Comparison of ENCODE assay signal across 12 cellular contexts in the genomic region with DNA sequence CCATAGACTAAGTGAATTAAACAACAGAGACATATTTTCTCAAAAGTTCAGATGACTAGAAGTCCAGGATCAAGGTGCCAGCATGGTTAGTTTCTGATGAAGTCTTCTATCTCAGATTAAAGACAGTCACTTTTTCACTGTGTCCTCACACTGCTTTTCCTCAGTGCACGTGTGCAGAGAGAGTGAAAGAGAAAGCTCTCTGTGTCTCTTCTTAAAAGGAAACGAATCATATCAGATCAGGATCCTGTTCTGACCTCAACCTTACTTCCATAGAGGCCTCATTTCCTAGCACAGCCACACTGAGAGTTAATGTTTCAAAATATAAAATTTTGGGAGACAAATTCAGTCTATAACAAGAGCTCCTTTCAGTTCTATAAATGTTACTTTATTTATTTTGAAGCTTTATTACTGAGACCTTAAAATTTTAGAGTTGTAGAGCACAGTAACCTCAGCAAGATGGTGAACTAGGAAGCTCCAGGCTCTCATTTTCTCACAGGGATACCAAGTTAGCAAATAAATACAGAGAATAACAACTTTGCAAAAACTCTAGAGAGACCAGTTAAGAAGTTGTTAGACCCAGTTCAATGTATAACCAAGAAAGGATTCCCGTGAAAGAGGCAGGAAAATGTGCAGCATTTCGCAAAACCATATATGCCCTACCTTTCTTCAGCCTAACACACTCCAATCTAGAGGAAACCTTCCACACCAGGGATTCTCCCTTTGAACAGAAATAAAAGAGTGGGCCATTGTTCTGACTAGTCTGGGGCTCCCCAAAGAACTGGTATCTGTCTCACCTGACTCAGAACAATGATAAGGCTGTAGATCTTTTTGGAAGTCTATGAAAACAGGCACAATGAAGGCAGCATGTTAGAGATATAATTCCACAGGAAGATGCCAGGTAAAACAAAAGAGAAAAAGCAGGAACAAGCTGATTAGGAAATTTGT.
DNase-seq lines count a peak whose midpoint lies in the region; ATAC-seq, FAIRE-seq and TF ChIP-seq lines count a peak whose summit lies in the region.
"Had no signal": no experiment of that assay in that cellular context is flagged by ENCODE, and none has a peak within 500 bp of the region (broad histone marks: within the 10 kb centered on the region; RNA-seq: fewer than 3 reads in every experiment).

No MANE protein-coding gene starts in this region.

- H3K27me3 ChIP-seq in MM.1S (replicated peaks; ENCODE audit: insufficient read depth, low read length) = no peaks in the 10 kb centered on the region
- H3K27me3 ChIP-seq: gastrocnemius medialis, tibial nerve had no signal

- FAIRE-seq in GM12891 (lab: Jason Lieb, UNC) (peak; percentile 64), frontal cortex (lab: Jason Lieb, UNC) (no peak)

- peak; percentile 84 for ATAC-seq in GM19452 (IDR thresholded peaks at IDR 0.05; ENCODE audit: unreplicated experiment)
- ATAC-seq in HG02870 (IDR thresholded peaks at IDR 0.05; ENCODE audit: unreplicated experiment) = peak; percentile 62
- no peak for ATAC-seq in esophagus mucosa
- ATAC-seq: gastrocnemius medialis, T-cell had no signal

- H3F3A ChIP-seq in MM.1S (ENCODE audit: insufficient read depth, low read length) = no peaks in the 10 kb centered on the region

- H3K4me1 ChIP-seq in MM.1S (ENCODE audit: low read length) = 0 out of 2 replicates have a peak, but pooled peaks cover 3% of the 10 kb centered on the region
- H3K4me1 ChIP-seq: gastrocnemius medialis, tibial nerve had no signal

- H3K9ac ChIP-seq in MM.1S (ENCODE audit: low read length) = no peak overlapping the region

- H3K9me2 ChIP-seq in MM.1S (replicated peaks; ENCODE audit: insufficient read depth, low read length) = no peaks in the 10 kb centered on the region

- peak overlapping the region; percentile 35; the same call in 1 of the 2 replicates for H3K4me2 ChIP-seq in MM.1S (ENCODE audit: low read depth, low read length)

- H3K36me3 ChIP-seq in MM.1S (replicated peaks; ENCODE audit: insufficient read depth, low read length) = no peaks in the 10 kb centered on the region
- H3K36me3 ChIP-seq: gastrocnemius medialis, tibial nerve had no signal

- no peaks in the 10 kb centered on the region for H4K20me1 ChIP-seq in MM.1S (ENCODE audit: insufficient read depth, low read length)

- H3K4me3 ChIP-seq in MM.1S (ENCODE audit: low read length) = no peak overlapping the region
- H3K4me3 ChIP-seq: gastrocnemius medialis, tibial nerve had no signal

- H3K27ac ChIP-seq in MM.1S (ENCODE audit: low read length) = no peak overlapping the region
- H3K27ac ChIP-seq: gastrocnemius medialis, tibial nerve had no signal

- no peak for DNase-seq in GM12891 (ENCODE audit: insufficient read length, low spot score)
- peak; percentile 68 for DNase-seq in MM.1S
- DNase-seq in iPS-NIHi11 (ENCODE audit: low spot score) = no peak
- no peak for DNase-seq in putamen (ENCODE audit: low spot score)
- DNase-seq in frontal cortex (ENCODE audit: low spot score in 2 of 2) = no peak
- DNase-seq: gastrocnemius medialis, NCI-H1092, T-cell had no signal

- no peaks in the 10 kb centered on the region for H3K79me2 ChIP-seq in MM.1S (ENCODE audit: low read length)

- TF ChIP-seq CTCF in MM.1S (IDR thresholded peaks at IDR 0.05; ENCODE audit: low read length) = no peak

- H2AFZ ChIP-seq in MM.1S (ENCODE audit: low read length) = peak overlapping the region; percentile 49

- no peak for TF ChIP-seq POLR2A in GM12891 (IDR thresholded peaks at IDR 0.05; ENCODE audit: low read depth, low read length)

- H3K9me3 ChIP-seq in MM.1S (replicated peaks; ENCODE audit: insufficient read depth, low read length) = no peaks in the 10 kb centered on the region; the same call in 1 of the 2 replicates
- H3K9me3 ChIP-seq: gastrocnemius medialis had no signal

TF ChIP-seq in GM12891, 5 proteins besides CTCF, POLR2A, EP300 and RAD21:
- TF ChIP-seq PAX5 (IDR thresholded peaks at IDR 0.05; ENCODE audit: insufficient read depth, low read length, severe bottlenecking) = no peak
- no peak for TF ChIP-seq POU2F2 (IDR thresholded peaks at IDR 0.05; ENCODE audit: low read depth, low read length)
- no peak for TF ChIP-seq TAF1 (IDR thresholded peaks at IDR 0.05; ENCODE audit: low read depth, low read length)
- no peak for TF ChIP-seq SPI1 (IDR thresholded peaks at IDR 0.05; ENCODE audit: low read depth, low read length)
- TF ChIP-seq POLR2AphosphoS5 (IDR thresholded peaks at IDR 0.05; ENCODE audit: low read depth, low read length) = no peak
